In the genomic region with DNA sequence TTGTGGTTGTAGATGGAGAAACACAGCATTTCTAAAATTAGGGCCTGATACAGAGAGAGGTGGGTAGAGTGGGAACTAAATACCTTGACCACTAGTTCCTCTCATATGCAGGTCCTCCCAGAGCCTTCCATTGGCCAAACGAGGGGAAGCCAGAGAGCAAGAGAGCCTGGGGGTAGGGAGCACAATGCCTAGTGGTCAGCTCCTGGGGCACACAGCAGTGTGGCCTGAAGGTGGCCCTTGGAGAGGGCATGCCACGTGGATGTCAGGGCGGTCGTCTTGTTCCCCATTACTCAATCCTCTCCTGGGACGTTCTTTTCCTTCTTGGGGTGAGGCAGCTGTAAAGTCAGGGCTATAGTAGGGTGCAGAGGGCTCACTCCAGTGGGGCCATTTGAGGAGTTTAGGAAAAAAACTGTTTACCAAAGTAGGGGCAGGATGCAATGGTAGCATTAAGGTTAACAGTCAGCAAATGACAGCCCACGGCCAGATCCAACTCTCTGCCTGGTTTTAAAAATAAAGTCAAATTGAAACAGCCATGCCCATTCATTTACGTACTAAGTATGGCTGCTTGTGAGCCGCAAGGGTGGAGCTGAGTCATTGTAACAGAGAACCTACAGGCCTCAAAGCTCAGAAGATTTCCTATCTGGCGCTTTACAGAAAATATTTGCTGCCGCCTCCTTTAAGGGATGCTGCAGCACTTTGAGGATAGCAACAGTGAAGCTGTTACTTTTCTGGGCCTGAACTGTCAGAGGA, we compare ENCODE assay signal across 13 cellular contexts. TPM values are rescaled to one million over a fixed set of nuclear protein-coding genes. Genes with fewer than 3 reads are reported as not detected.
DNase-seq lines count a peak whose midpoint lies in the region; TF ChIP-seq lines count a peak whose summit lies in the region.
"Had no signal": no experiment of that assay in that cellular context is flagged by ENCODE, and none has a peak within 500 bp of the region (broad histone marks: within the 10 kb centered on the region; RNA-seq: fewer than 3 reads in every experiment).

No MANE protein-coding gene starts in this region.

- H4K20me1 ChIP-seq in H9 (ENCODE audit: control insufficient read depth, insufficient read depth, insufficient read length), result no peaks in the 10 kb centered on the region

- no peak overlapping the region for H3K14ac ChIP-seq in H9 (ENCODE audit: insufficient read depth, low read length)

- H3K9ac ChIP-seq in H9 (ENCODE audit: extremely low read depth, insufficient read length, low read length), result no peak overlapping the region

- H4K5ac ChIP-seq in H9 (ENCODE audit: insufficient read length, low read depth, low read length), result no peak overlapping the region

- no peak overlapping the region for H2AFZ ChIP-seq in H9 (ENCODE audit: low read length)

- no peak overlapping the region for H3K27ac ChIP-seq in H9 (ENCODE audit: insufficient read length, low read depth, low read length)

- intact Hi-C loops in activated CD4-positive, alpha-beta T cell treated with anti-CD3 and anti-CD28 coated beads, Interleukin-2, amount 10 ng/mL, durations not matched to agents 24 days and 14 days (cut with micrococcal nuclease), result loop anchor here (2.0 to 10.0 kb wide), 6 partner anchors 23 to 757 kb away; no protein-coding TSS in a partner anchor

- DNase-seq in activated CD4-positive, alpha-beta T cell treated with anti-CD3 and anti-CD28 coated beads, Interleukin-2, amount 10 ng/mL, durations not matched to agents 24 days and 14 days, result peak; percentile 87
- DNase-seq in activated CD4-positive, alpha-beta T cell treated with anti-CD3 and anti-CD28 coated beads, Interleukin-2, amount 50 U/mL, for 4 hours, result no peak
- DNase-seq in H9, result no peak
- DNase-seq in activated T-cell treated with anti-CD3 and anti-CD28 coated beads, Interleukin-2, amount 50 U/mL, for 48 hours, result peak; percentile 56 to 59
- peak; percentile 24 to 48 for DNase-seq in stimulated activated CD4-positive, alpha-beta T cell treated with anti-CD3 and anti-CD28 coated beads, Interleukin-2, amount 100 ng/mL, for 24 hours
- DNase-seq in NCI-H2081 treated with DMSO at 0.1 percent for 48 hours (lab: John Stamatoyannopoulos, UW), result no peak
- DNase-seq in ureter (ENCODE audit: low spot score), result no peak
- DNase-seq in activated gamma-delta T cell treated with Interleukin-2 at 50 U/mL for 16 hours, result no peak
- DNase-seq: ACHN, GDM1, hypothalamus, midbrain, NCI-H2081 had no signal

- no peak overlapping the region for H3T11ph ChIP-seq in H9 (ENCODE audit: low read length)

- no peak overlapping the region for H2BK5ac ChIP-seq in H9 (ENCODE audit: insufficient read length, low read length)

- no peak overlapping the region for H2BK120ac ChIP-seq in H9 (ENCODE audit: low read depth, low read length, poor library complexity, severe bottlenecking)

- no peak overlapping the region for H3K56ac ChIP-seq in H9 (ENCODE audit: insufficient read length, low read depth, low read length)

- H2BK15ac ChIP-seq in H9 (ENCODE audit: low read depth, low read length), result no peak overlapping the region

- H3K79me2 ChIP-seq in H9 (ENCODE audit: insufficient read depth, low read length), result no peaks in the 10 kb centered on the region

- H3K4ac ChIP-seq in H9 (ENCODE audit: low read depth, low read length), result no peak overlapping the region

- peaks cover 66% of the 10 kb centered on the region for H3K4me1 Mint-ChIP-seq in activated CD4-positive, alpha-beta T cell treated with anti-CD3 and anti-CD28 coated beads, Interleukin-2, amount 10 ng/mL, durations not matched to agents 24 days and 14 days
- H3K4me1 Mint-ChIP-seq in H9, result no peaks in the 10 kb centered on the region

- H2BK20ac ChIP-seq in H9 (ENCODE audit: low read depth, low read length, poor library complexity, severe bottlenecking), result no peak overlapping the region

- H3K9me3 ChIP-seq in H9 (ENCODE audit: control insufficient read depth, low read depth, low read length), result no peaks in the 10 kb centered on the region

- H3K4me2 ChIP-seq in H9 (ENCODE audit: insufficient read depth, insufficient read length, low read length), result no peak overlapping the region

- peaks cover 10% of the 10 kb centered on the region for H3K9me3 Mint-ChIP-seq in activated CD4-positive, alpha-beta T cell treated with anti-CD3 and anti-CD28 coated beads, Interleukin-2, amount 10 ng/mL, durations not matched to agents 24 days and 14 days
- peaks cover 0 to 3% of the 10 kb centered on the region in 2 experiments; a peak in 1 of 5 replicates for H3K9me3 Mint-ChIP-seq in H9

- no peaks in the 10 kb centered on the region for H3K23me2 ChIP-seq in H9 (ENCODE audit: insufficient read length, low read depth, low read length, poor library complexity, severe bottlenecking)

- H3K18ac ChIP-seq in H9 (ENCODE audit: insufficient read length, low read depth, low read length), result no peak overlapping the region

- no peak overlapping the region for H4K91ac ChIP-seq in H9 (ENCODE audit: insufficient read length, low read depth, low read length)

- H3K4me1 ChIP-seq in H9 (ENCODE audit: insufficient read depth, low read length), result no peaks in the 10 kb centered on the region

- H3K27me3 Mint-ChIP-seq in activated CD4-positive, alpha-beta T cell treated with anti-CD3 and anti-CD28 coated beads, Interleukin-2, amount 10 ng/mL, durations not matched to agents 24 days and 14 days, result no peaks in the 10 kb centered on the region
- H3K27me3 Mint-ChIP-seq in H9 (ENCODE audit: low read depth), result peaks cover 27% of the 10 kb centered on the region

- peak overlapping the region; percentile 82 for H3K4me3 Mint-ChIP-seq in activated CD4-positive, alpha-beta T cell treated with anti-CD3 and anti-CD28 coated beads, Interleukin-2, amount 10 ng/mL, durations not matched to agents 24 days and 14 days
- H3K4me3 Mint-ChIP-seq in H9, result no peak overlapping the region

- H3K27ac Mint-ChIP-seq in activated CD4-positive, alpha-beta T cell treated with anti-CD3 and anti-CD28 coated beads, Interleukin-2, amount 10 ng/mL, durations not matched to agents 24 days and 14 days, result peak overlapping the region; percentile 100
- H3K27ac Mint-ChIP-seq in H9, result peak overlapping the region in 2 of 3 experiments; percentile 3 to 22; a peak in 3 of 7 replicates

- no peaks in the 10 kb centered on the region for H3K79me1 ChIP-seq in H9 (ENCODE audit: insufficient read depth, low read depth, low read length, poor library complexity, severe bottlenecking)

- H3K36me3 Mint-ChIP-seq in activated CD4-positive, alpha-beta T cell treated with anti-CD3 and anti-CD28 coated beads, Interleukin-2, amount 10 ng/mL, durations not matched to agents 24 days and 14 days (ENCODE audit: low read depth), result peaks cover 11% of the 10 kb centered on the region
- H3K36me3 Mint-ChIP-seq in H9 (ENCODE audit: insufficient read depth in 1 of 3, low read depth in 3 of 3), result peaks cover 0 to 2% (median 0%) of the 10 kb centered on the region in 3 experiments; a peak in 1 of 7 replicates

- TF ChIP-seq CTCF in H9 (conservative IDR thresholded peaks at IDR 0.05), result no peak

- no CpG with 5 or more reads among the region's 10 CpGs for WGBS in H9 (ENCODE audit: extremely low coverage, insufficient read length, low lambda C conversion rate)

- H2BK12ac ChIP-seq in H9 (ENCODE audit: insufficient read length, low read depth, low read length), result no peak overlapping the region

- no peak overlapping the region for H3K23ac ChIP-seq in H9 (ENCODE audit: insufficient read length, low read depth, low read length)

- no peak overlapping the region for H2AK5ac ChIP-seq in H9 (ENCODE audit: insufficient read length, low read length)

- no peak overlapping the region for H4K8ac ChIP-seq in H9 (replicated peaks; ENCODE audit: insufficient read length, low read depth, low read length)

- H3K27me3 ChIP-seq in H9 (ENCODE audit: insufficient read depth, low read length), result no peaks in the 10 kb centered on the region

RNA-seq across cellular contexts. Expression of a gene that starts 7.6 kb away (rescaled TPM):
- 0.40 and 0.49 TPM in 2 replicates for total RNA-seq in activated CD4-positive, alpha-beta T cell treated with anti-CD3 and anti-CD28 coated beads, Interleukin-2, amount 10 ng/mL, durations not matched to agents 24 days and 14 days
- 0.26 and 0.46 TPM in 2 replicates for total RNA-seq in H9 (2021)
- 0.34 TPM for total RNA-seq in ureter

Comparison
In these comparisons a context has a peak if more than half of its experiments do, and no peak if none do; other contexts are left out.
1. DNase-seq: peak in activated CD4-positive, alpha-beta T cell treated with anti-CD3 and anti-CD28 coated beads, Interleukin-2, amount 10 ng/mL, durations not matched to agents 24 days and 14 days (single experiment), activated T-cell treated with anti-CD3 and anti-CD28 coated beads, Interleukin-2, amount 50 U/mL, for 48 hours (2 of 2) and stimulated activated CD4-positive, alpha-beta T cell treated with anti-CD3 and anti-CD28 coated beads, Interleukin-2, amount 100 ng/mL, for 24 hours (2 of 2); none in activated CD4-positive, alpha-beta T cell treated with anti-CD3 and anti-CD28 coated beads, Interleukin-2, amount 50 U/mL, for 4 hours (0 of 2), H9 (single experiment), NCI-H2081 treated with DMSO at 0.1 percent for 48 hours (single experiment), ureter (single experiment) and activated gamma-delta T cell treated with Interleukin-2 at 50 U/mL for 16 hours (single experiment).